8 cellular contexts compared by ENCODE assay signal in the genomic region with DNA sequence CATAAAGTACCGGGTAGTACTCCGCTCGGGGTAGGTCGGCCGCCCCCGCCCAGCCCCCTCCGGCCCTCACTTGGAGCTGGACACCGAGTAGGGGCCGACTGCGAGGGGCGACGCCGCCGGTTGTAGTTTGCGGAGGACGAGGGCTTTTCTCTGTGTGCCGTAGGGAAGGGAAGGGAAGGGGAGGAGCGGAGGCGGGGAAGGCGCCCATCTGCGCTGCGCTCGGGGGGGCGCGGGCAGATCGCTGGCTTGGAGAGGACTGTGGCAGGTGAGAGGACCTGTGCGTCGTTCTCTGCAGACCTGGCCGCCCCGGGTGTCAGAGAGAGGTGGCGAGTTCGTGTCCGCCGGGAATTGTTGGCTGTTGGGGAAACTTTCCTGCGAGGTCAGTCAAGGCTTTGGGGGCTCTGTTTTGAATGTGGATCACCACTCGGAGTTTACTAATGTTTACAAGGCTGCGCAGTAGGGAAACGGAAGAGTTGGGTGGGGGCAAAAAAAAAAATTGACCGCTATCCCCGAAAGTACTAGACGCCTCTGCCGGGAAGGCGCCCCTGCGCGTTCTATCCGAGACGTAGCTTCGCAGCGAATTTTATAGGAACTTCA. TPM values are rescaled to one million over a fixed set of nuclear protein-coding genes. Genes with fewer than 3 reads are reported as not detected.
DNase-seq lines count a peak whose midpoint lies in the region; ATAC-seq and TF ChIP-seq lines count a peak whose summit lies in the region.

No MANE protein-coding gene starts in this region.

- peak overlapping the region; percentile 98 for H3K4me3 ChIP-seq in upper lobe of right lung

- H3K36me3 ChIP-seq in upper lobe of right lung: peaks cover 6% of the 10 kb centered on the region

- H3K9me3 ChIP-seq in upper lobe of right lung: no peaks in the 10 kb centered on the region

- peak overlapping the region; percentile 98 for H3K27ac Mint-ChIP-seq in activated T-helper 17 cell treated with anti-CD3 and anti-CD28 coated beads, Interleukin-2, amount 50 U/mL, for 72 hours

- H3K9me3 Mint-ChIP-seq in activated T-helper 17 cell treated with anti-CD3 and anti-CD28 coated beads, Interleukin-2, amount 50 U/mL, for 72 hours: no peaks in the 10 kb centered on the region

- peaks cover 48% of the 10 kb centered on the region for H3K36me3 Mint-ChIP-seq in activated T-helper 17 cell treated with anti-CD3 and anti-CD28 coated beads, Interleukin-2, amount 50 U/mL, for 72 hours (ENCODE audit: low read depth)

- peaks cover 12% of the 10 kb centered on the region for H3K4me1 Mint-ChIP-seq in activated T-helper 17 cell treated with anti-CD3 and anti-CD28 coated beads, Interleukin-2, amount 50 U/mL, for 72 hours

- ATAC-seq in activated T-helper 17 cell treated with anti-CD3 and anti-CD28 coated beads, Interleukin-2, amount 50 U/mL, for 72 hours (replicated peaks): no peak
- peak; percentile 0 for ATAC-seq in upper lobe of right lung
- no peak for ATAC-seq in HG03159 (IDR thresholded peaks at IDR 0.05; ENCODE audit: unreplicated experiment)

- H3K27ac ChIP-seq in upper lobe of right lung: peak overlapping the region; percentile 100

- peaks cover 27% of the 10 kb centered on the region for H3K4me1 ChIP-seq in upper lobe of right lung

- H3K27me3 ChIP-seq in upper lobe of right lung: no peaks in the 10 kb centered on the region

- no peak for TF ChIP-seq CTCF in upper lobe of right lung (IDR thresholded peaks at IDR 0.05)

- intact Hi-C loops in upper lobe of right lung (cut with DNase I): no loop called here

- H3K4me3 Mint-ChIP-seq in activated T-helper 17 cell treated with anti-CD3 and anti-CD28 coated beads, Interleukin-2, amount 50 U/mL, for 72 hours: peak overlapping the region; percentile 92

- DNase-seq in NCI-H1417 (lab: John Stamatoyannopoulos, UW) (peak; percentile 81 to 93 (median 90)), NCI-H1417 treated with DMSO at 0.1 percent for 48 hours (lab: John Stamatoyannopoulos, UW) (no peak), NCI-H510A treated with DMSO at 0.1 percent for 48 hours (lab: John Stamatoyannopoulos, UW) (peak; percentile 84), foreskin melanocyte (peak; percentile 42), nucleus accumbens (lab: John Stamatoyannopoulos, UW) (peak in 48 of 56 donors; percentile 20 to 80 (median 65)), upper lobe of right lung (peak; percentile 85)

- H3K27me3 Mint-ChIP-seq in activated T-helper 17 cell treated with anti-CD3 and anti-CD28 coated beads, Interleukin-2, amount 50 U/mL, for 72 hours: no peaks in the 10 kb centered on the region

RNA-seq across cellular contexts. Expression of a gene that starts 1.4 kb away (rescaled TPM):
- 10 to 100 TPM; 13.3 to 24.0 TPM for total RNA-seq in activated T-helper 17 cell treated with anti-CD3 and anti-CD28 coated beads, Interleukin-2, amount 50 U/mL, for 72 hours
- total RNA-seq in upper lobe of right lung: 13.2 TPM

RNA-seq across cellular contexts. Expression of a gene that starts 9.0 kb away (rescaled TPM):
- 10 to 100 TPM; 44.2 to 93.4 TPM for total RNA-seq in activated T-helper 17 cell treated with anti-CD3 and anti-CD28 coated beads, Interleukin-2, amount 50 U/mL, for 72 hours
- 69.5 TPM for total RNA-seq in upper lobe of right lung
